14 cellular contexts compared by ENCODE assay signal in genomic region chr13:48873598-48873997, GRCh38.
DNase-seq lines count a peak whose midpoint lies in the region; ATAC-seq, FAIRE-seq and TF ChIP-seq lines count a peak whose summit lies in the region.
"Had no signal": no experiment of that assay in that cellular context is flagged by ENCODE, and none has a peak within 500 bp of the region (broad histone marks: within the 10 kb centered on the region; RNA-seq: fewer than 3 reads in every experiment).

No MANE protein-coding gene starts in this region.

- H3K36me3 ChIP-seq in endodermal cell (ENCODE audit: control insufficient read depth, insufficient read depth, low read length): no peaks in the 10 kb centered on the region
- H3K36me3 ChIP-seq in iPS DF 6.9 (ENCODE audit: control insufficient read depth, insufficient read depth, low read length): no peaks in the 10 kb centered on the region
- H3K36me3 ChIP-seq: BLaER1, gastroesophageal sphincter, Peyer's patch, suprapubic skin had no signal

- 38 to 68% methylated on average over 2 of the region's 2 CpGs for WGBS in endodermal cell (ENCODE audit: insufficient coverage in 1 of 2, insufficient read length in 1 of 2), 2 experiments
- WGBS in iPS DF 6.9 (ENCODE audit: insufficient coverage, insufficient read length): no CpG with 5 or more reads among the region's 2 CpGs

- DNase-seq in AG20443 (ENCODE audit: low spot score): peak; percentile 17
- peak; percentile 37 for DNase-seq in OCI-M1 (lab: John Stamatoyannopoulos, UW)
- DNase-seq in endodermal cell: peak; percentile 77
- peak; percentile 27 for DNase-seq in iPS DF 6.9 (ENCODE audit: low read depth, low spot score)
- no peak for DNase-seq in urothelium cell line (ENCODE audit: low spot score)
- DNase-seq in NOMO-1 treated with dmso at 0.1 percent for 144 hours (lab: John Stamatoyannopoulos, UW; ENCODE audit: unreplicated experiment): no peak
- DNase-seq: activated T-cell treated with anti-CD3 and anti-CD28 coated beads, Interleukin-2, amount 50 U/mL, for 72 hours had no signal

- H3K27ac ChIP-seq in endodermal cell (ENCODE audit: low read depth, low read length): no peak overlapping the region
- H3K27ac ChIP-seq in iPS DF 6.9 (ENCODE audit: low read length): no peak overlapping the region
- H3K27ac ChIP-seq: BLaER1, gastroesophageal sphincter, suprapubic skin had no signal

- peaks cover 4% of the 10 kb centered on the region for H3K27me3 Mint-ChIP-seq in endodermal cell (ENCODE audit: insufficient read depth)

- peaks cover 26% of the 10 kb centered on the region for H3K9me3 ChIP-seq in endodermal cell (ENCODE audit: control insufficient read depth, low read length)
- no peaks in the 10 kb centered on the region for H3K9me3 ChIP-seq in iPS DF 6.9 (ENCODE audit: control insufficient read depth, insufficient read depth, low read length)
- H3K9me3 ChIP-seq: BLaER1, gastroesophageal sphincter, Peyer's patch, suprapubic skin had no signal

- H3K9me3 Mint-ChIP-seq in endodermal cell: peaks cover 1% of the 10 kb centered on the region
- H3K9me3 Mint-ChIP-seq: activated T-cell treated with anti-CD3 and anti-CD28 coated beads, Interleukin-2, amount 50 U/mL, for 72 hours; brain had no signal

- ATAC-seq in GM19397 (IDR thresholded peaks at IDR 0.05; ENCODE audit: unreplicated experiment): no peak
- no peak for ATAC-seq in GM21619 (IDR thresholded peaks at IDR 0.05; ENCODE audit: unreplicated experiment)
- ATAC-seq: activated T-cell treated with anti-CD3 and anti-CD28 coated beads, Interleukin-2, amount 50 U/mL, for 72 hours; gastroesophageal sphincter had no signal

- H3K4me3 Mint-ChIP-seq in endodermal cell: peak overlapping the region; percentile 5
- H3K4me3 Mint-ChIP-seq: activated T-cell treated with anti-CD3 and anti-CD28 coated beads, Interleukin-2, amount 50 U/mL, for 72 hours; brain had no signal

- H3K4me1 ChIP-seq in endodermal cell (ENCODE audit: control insufficient read depth, insufficient read depth, low read length) (peaks cover 15% of the 10 kb centered on the region), iPS DF 6.9 (ENCODE audit: control insufficient read depth, insufficient read depth, low read length) (peaks cover 9% of the 10 kb centered on the region)
- H3K4me1 ChIP-seq: gastroesophageal sphincter, suprapubic skin had no signal

- H3K9ac ChIP-seq in endodermal cell (ENCODE audit: extremely low read depth, low read length, poor library complexity, severe bottlenecking): no peak overlapping the region
- H3K9ac ChIP-seq: BLaER1 had no signal

- peak overlapping the region; percentile 59 for H3K4me3 ChIP-seq in endodermal cell (ENCODE audit: low read length)
- no peak overlapping the region for H3K4me3 ChIP-seq in iPS DF 6.9 (ENCODE audit: low read length)
- H3K4me3 ChIP-seq: BLaER1, gastroesophageal sphincter, Peyer's patch, suprapubic skin had no signal

- TF ChIP-seq CTCF in endodermal cell (conservative IDR thresholded peaks at IDR 0.05): peak; percentile 38

- peaks cover 35% of the 10 kb centered on the region for H3K4me1 Mint-ChIP-seq in endodermal cell

- H3K27me3 ChIP-seq in endodermal cell (ENCODE audit: control insufficient read depth, insufficient read depth, low read length, poor library complexity, severe bottlenecking) (peaks cover 6% of the 10 kb centered on the region), iPS DF 6.9 (ENCODE audit: control insufficient read depth, insufficient read depth, low read length) (peaks cover 15% of the 10 kb centered on the region; the same call in 1 of the 2 replicates)
- H3K27me3 ChIP-seq: BLaER1, Peyer's patch had no signal

- peak overlapping the region; percentile 63 for H3K27ac Mint-ChIP-seq in endodermal cell
- H3K27ac Mint-ChIP-seq: activated T-cell treated with anti-CD3 and anti-CD28 coated beads, Interleukin-2, amount 50 U/mL, for 72 hours; brain had no signal

- no peak for FAIRE-seq in urothelium cell line (lab: Jason Lieb, UNC)

- no peaks in the 10 kb centered on the region for H3K36me3 Mint-ChIP-seq in endodermal cell (ENCODE audit: low read depth)
- H3K36me3 Mint-ChIP-seq: brain had no signal

Comparison
In these comparisons a context has a peak if more than half of its experiments do, and no peak if none do; other contexts are left out.
1. DNase-seq: peak in AG20443 (single experiment), OCI-M1 (single experiment), endodermal cell (single experiment) and iPS DF 6.9 (single experiment); none in urothelium cell line (single experiment) and NOMO-1 treated with dmso at 0.1 percent for 144 hours (single experiment).